ENCODE assay signal across 9 cellular contexts in genomic region chr14:69346710-69347109, GRCh38. TPM values are rescaled to one million over a fixed set of nuclear protein-coding genes. Genes with fewer than 3 reads are reported as not detected.
DNase-seq lines count a peak whose midpoint lies in the region; ATAC-seq and TF ChIP-seq lines count a peak whose summit lies in the region.
"Had no signal": no experiment of that assay in that cellular context is flagged by ENCODE, and none has a peak within 500 bp of the region (broad histone marks: within the 10 kb centered on the region; RNA-seq: fewer than 3 reads in every experiment).

No MANE protein-coding gene starts in this region.

- CTCF ChIA-PET in activated CD4-positive, alpha-beta memory T cell treated with anti-CD3 and anti-CD28 coated beads for 36 hours (lab: Charles Lee) = interaction anchor here (0.8 to 2.1 kb wide), 7 partner anchors 8 to 217 kb away, joined by 3 to 7 read pairs (median 3); no protein-coding TSS in a partner anchor
- CTCF ChIA-PET in activated CD4-positive, alpha-beta memory T cell treated with anti-CD3 and anti-CD28 coated beads, Interleukin-2, amount 10 ng/mL, durations not matched to agents 7 days and 5 days (lab: Charles Lee) = interaction anchor here (0.6 to 0.7 kb wide), 2 partner anchors 104 to 1350 kb away, joined by 3 read pairs; no protein-coding TSS in a partner anchor

- H3K36me3 Mint-ChIP-seq in activated CD4-positive, alpha-beta memory T cell treated with anti-CD3 and anti-CD28 coated beads for 36 hours = no peaks in the 10 kb centered on the region
- no peaks in the 10 kb centered on the region for H3K36me3 Mint-ChIP-seq in activated CD4-positive, alpha-beta memory T cell treated with anti-CD3 and anti-CD28 coated beads, Interleukin-2, amount 10 ng/mL, durations not matched to agents 7 days and 5 days (ENCODE audit: low read depth)
- H3K36me3 Mint-ChIP-seq: naive B cell had no signal

- no peaks in the 10 kb centered on the region for H3K79me2 ChIP-seq in OCI-LY3 (ENCODE audit: low read length)
- H3K79me2 ChIP-seq in smooth muscle cell (ENCODE audit: low read depth) = no peaks in the 10 kb centered on the region

- H2AFZ ChIP-seq in OCI-LY3 (ENCODE audit: low read depth, low read length) (peak overlapping the region; percentile 71), smooth muscle cell (ENCODE audit: low read depth) (no peak overlapping the region)

- H3K9me3 ChIP-seq in OCI-LY3 (ENCODE audit: insufficient read depth, low read length) (no peaks in the 10 kb centered on the region), smooth muscle cell (replicated peaks; ENCODE audit: low read depth) (no peaks in the 10 kb centered on the region)

- H3K9ac ChIP-seq in OCI-LY3 (ENCODE audit: low read length) (no peak overlapping the region), smooth muscle cell (ENCODE audit: low read depth) (no peak overlapping the region)

- H3K27ac ChIP-seq in OCI-LY3 (ENCODE audit: low read length) (no peak overlapping the region), smooth muscle cell (ENCODE audit: low read depth) (no peak overlapping the region)

- no peaks in the 10 kb centered on the region for H3K4me1 Mint-ChIP-seq in activated CD4-positive, alpha-beta memory T cell treated with anti-CD3 and anti-CD28 coated beads for 36 hours (ENCODE audit: low read depth)
- peaks cover 1% of the 10 kb centered on the region for H3K4me1 Mint-ChIP-seq in activated CD4-positive, alpha-beta memory T cell treated with anti-CD3 and anti-CD28 coated beads, Interleukin-2, amount 10 ng/mL, durations not matched to agents 7 days and 5 days

- ATAC-seq in HG03432 (IDR thresholded peaks at IDR 0.05; ENCODE audit: unreplicated experiment) = no peak

- TF ChIP-seq CTCF in OCI-LY3 (IDR thresholded peaks at IDR 0.05; ENCODE audit: low read depth, low read length) (peak; percentile 74), fibroblast of the aortic adventitia (IDR thresholded peaks at IDR 0.05; ENCODE audit: insufficient read depth, low read length) (peak; percentile 56), smooth muscle cell (IDR thresholded peaks at IDR 0.05; ENCODE audit: borderline replicate concordance, insufficient read depth, poor library complexity, severe bottlenecking) (peak; percentile 60)

- H3K4me3 Mint-ChIP-seq in activated CD4-positive, alpha-beta memory T cell treated with anti-CD3 and anti-CD28 coated beads for 36 hours = no peak overlapping the region
- H3K4me3 Mint-ChIP-seq in activated CD4-positive, alpha-beta memory T cell treated with anti-CD3 and anti-CD28 coated beads, Interleukin-2, amount 10 ng/mL, durations not matched to agents 7 days and 5 days = no peak overlapping the region
- H3K4me3 Mint-ChIP-seq: naive B cell had no signal

- no peaks in the 10 kb centered on the region for H3K36me3 ChIP-seq in OCI-LY3 (replicated peaks; ENCODE audit: low read depth, low read length)
- no peaks in the 10 kb centered on the region for H3K36me3 ChIP-seq in smooth muscle cell (ENCODE audit: low read depth)

- no peaks in the 10 kb centered on the region for H3F3A ChIP-seq in smooth muscle cell (ENCODE audit: low read depth)

- H3K9me3 Mint-ChIP-seq in activated CD4-positive, alpha-beta memory T cell treated with anti-CD3 and anti-CD28 coated beads for 36 hours = no peaks in the 10 kb centered on the region
- no peaks in the 10 kb centered on the region for H3K9me3 Mint-ChIP-seq in activated CD4-positive, alpha-beta memory T cell treated with anti-CD3 and anti-CD28 coated beads, Interleukin-2, amount 10 ng/mL, durations not matched to agents 7 days and 5 days
- H3K9me3 Mint-ChIP-seq: naive B cell had no signal

- DNase-seq in activated CD4-positive, alpha-beta memory T cell treated with anti-CD3 and anti-CD28 coated beads for 36 hours = peak; percentile 26
- no peak for DNase-seq in activated CD4-positive, alpha-beta memory T cell treated with anti-CD3 and anti-CD28 coated beads, Interleukin-2, amount 10 ng/mL, durations not matched to agents 7 days and 5 days
- DNase-seq in fibroblast of the aortic adventitia (ENCODE audit: low read depth) (no peak), smooth muscle cell (lab: John Stamatoyannopoulos, UW; ENCODE audit: unreplicated experiment) (no peak), NCI-H2171 (lab: John Stamatoyannopoulos, UW) (no peak), T-helper 1 cell (no peak)
- DNase-seq: naive B cell had no signal

- intact Hi-C loops in activated CD4-positive, alpha-beta memory T cell treated with anti-CD3 and anti-CD28 coated beads for 36 hours (cut with micrococcal nuclease) = no loop called here

- H3K27me3 Mint-ChIP-seq in activated CD4-positive, alpha-beta memory T cell treated with anti-CD3 and anti-CD28 coated beads for 36 hours = peaks cover 3% of the 10 kb centered on the region
- peaks cover 8% of the 10 kb centered on the region for H3K27me3 Mint-ChIP-seq in activated CD4-positive, alpha-beta memory T cell treated with anti-CD3 and anti-CD28 coated beads, Interleukin-2, amount 10 ng/mL, durations not matched to agents 7 days and 5 days

- H4K20me1 ChIP-seq in OCI-LY3 (ENCODE audit: insufficient read depth, low read length) (no peaks in the 10 kb centered on the region), smooth muscle cell (ENCODE audit: low read depth) (no peaks in the 10 kb centered on the region)

- WGBS in smooth muscle cell (ENCODE audit: low lambda C conversion rate) = 20% methylated on average over 9 of the region's 9 CpGs

- H3K4me3 ChIP-seq in OCI-LY3 (ENCODE audit: low read length) = no peak overlapping the region
- H3K4me3 ChIP-seq in fibroblast of the aortic adventitia (ENCODE audit: low read depth, low read length) = no peak overlapping the region
- H3K4me3 ChIP-seq in smooth muscle cell = no peak overlapping the region

- POLR2A ChIA-PET in activated CD4-positive, alpha-beta memory T cell treated with anti-CD3 and anti-CD28 coated beads for 36 hours (lab: Charles Lee) = no interaction called here
- POLR2A ChIA-PET in activated CD4-positive, alpha-beta memory T cell treated with anti-CD3 and anti-CD28 coated beads, Interleukin-2, amount 10 ng/mL, durations not matched to agents 7 days and 5 days (lab: Charles Lee) = no interaction called here

- no peak overlapping the region for H3K27ac Mint-ChIP-seq in activated CD4-positive, alpha-beta memory T cell treated with anti-CD3 and anti-CD28 coated beads for 36 hours
- H3K27ac Mint-ChIP-seq in activated CD4-positive, alpha-beta memory T cell treated with anti-CD3 and anti-CD28 coated beads, Interleukin-2, amount 10 ng/mL, durations not matched to agents 7 days and 5 days = no peak overlapping the region
- H3K27ac Mint-ChIP-seq: naive B cell had no signal

- H3K4me1 ChIP-seq in OCI-LY3 (ENCODE audit: low read length) = peaks cover 28% of the 10 kb centered on the region
- H3K4me1 ChIP-seq in smooth muscle cell (ENCODE audit: low read depth) = no peaks in the 10 kb centered on the region

- peak overlapping the region; percentile 41 for H3K4me2 ChIP-seq in OCI-LY3 (ENCODE audit: low read length)
- H3K4me2 ChIP-seq in smooth muscle cell = no peak overlapping the region

- H3K27me3 ChIP-seq in OCI-LY3 (ENCODE audit: low read depth, low read length) (no peaks in the 10 kb centered on the region), smooth muscle cell (ENCODE audit: low read depth) (peaks cover 7% of the 10 kb centered on the region)

RNA-seq across cellular contexts. Expression of gene ERH, which starts 51.4 kb away (rescaled TPM):
- 100 to 1,000 TPM; 327 to 330 TPM for total RNA-seq in activated CD4-positive, alpha-beta memory T cell treated with anti-CD3 and anti-CD28 coated beads for 36 hours
- 100 to 1,000 TPM; 281 to 295 TPM for total RNA-seq in activated CD4-positive, alpha-beta memory T cell treated with anti-CD3 and anti-CD28 coated beads, Interleukin-2, amount 10 ng/mL, durations not matched to agents 7 days and 5 days
- total RNA-seq in fibroblast of the aortic adventitia (ENCODE audit: low replicate concordance) (51.0 and 110 TPM in 2 replicates), smooth muscle cell (109 and 118 TPM in 2 replicates)
- 184 and 208 TPM in 2 replicates for polyA plus RNA-seq in smooth muscle cell

RNA-seq across cellular contexts. Expression of gene SLC39A9, which starts 51.8 kb away (rescaled TPM):
- total RNA-seq in activated CD4-positive, alpha-beta memory T cell treated with anti-CD3 and anti-CD28 coated beads for 36 hours = 10 to 100 TPM; 39.3 to 40.3 TPM
- total RNA-seq in activated CD4-positive, alpha-beta memory T cell treated with anti-CD3 and anti-CD28 coated beads, Interleukin-2, amount 10 ng/mL, durations not matched to agents 7 days and 5 days = 10 to 100 TPM; 46.1 to 47.2 TPM
- 64.6 and 118 TPM in 2 replicates for total RNA-seq in fibroblast of the aortic adventitia (ENCODE audit: low replicate concordance)
- total RNA-seq in smooth muscle cell = 106 and 110 TPM in 2 replicates
- polyA plus RNA-seq in smooth muscle cell = 39.9 and 42.8 TPM in 2 replicates
